ENCODE assay signal across 8 cellular contexts in the genomic region with DNA sequence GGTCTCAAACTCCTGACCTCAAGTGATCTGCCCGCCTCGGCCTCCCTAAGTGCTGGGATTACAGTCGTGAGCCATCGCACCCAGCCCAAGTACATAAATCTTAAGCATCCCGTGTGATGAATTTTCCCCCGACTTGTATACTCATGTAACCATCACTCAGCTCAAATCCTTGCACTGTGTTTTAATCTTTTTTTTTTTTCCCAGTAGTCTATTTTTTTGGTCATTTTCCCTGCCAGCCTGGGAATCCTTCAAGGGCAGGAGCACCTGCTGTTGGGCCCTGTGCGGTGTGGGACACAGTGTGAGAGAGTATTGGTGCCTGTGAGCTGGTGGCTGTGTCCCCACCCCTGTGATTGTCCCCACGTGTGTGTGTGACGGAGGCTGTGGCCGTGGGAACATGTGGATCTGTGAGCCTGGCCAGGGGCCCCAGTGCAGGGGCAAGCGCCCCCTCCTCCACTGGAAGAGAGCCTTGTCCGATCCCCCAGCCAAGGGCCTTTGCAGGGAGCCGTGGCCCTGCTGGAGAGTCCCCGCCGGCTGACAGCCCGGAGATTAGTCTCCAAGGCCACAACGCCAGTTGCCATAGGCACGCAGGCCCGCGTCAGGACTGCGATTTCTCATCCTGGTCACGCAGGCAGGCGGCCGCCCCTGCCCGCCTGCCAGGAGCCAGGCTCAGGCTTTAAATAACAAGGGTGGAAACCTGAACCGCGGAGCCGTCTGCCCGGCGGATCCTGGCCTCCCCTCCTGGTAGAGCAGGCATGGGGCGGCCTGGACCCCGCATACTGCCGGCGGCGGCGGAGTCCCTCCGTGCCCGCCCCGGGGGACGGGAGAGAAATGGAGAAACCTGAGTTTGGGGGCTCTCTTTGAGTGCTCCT. TPM values are rescaled to one million over a fixed set of nuclear protein-coding genes. Genes with fewer than 3 reads are reported as not detected.
DNase-seq lines count a peak whose midpoint lies in the region; ATAC-seq and TF ChIP-seq lines count a peak whose summit lies in the region.

No MANE protein-coding gene starts in this region.

- no TSS peak for BruUV-seq in OCI-LY7 (replicated peaks; lab: Mats Ljungman, UMichigan)

- no peaks in the 10 kb centered on the region for H3K9me3 ChIP-seq in endodermal cell (ENCODE audit: control insufficient read depth, low read length)
- no peaks in the 10 kb centered on the region for H3K9me3 ChIP-seq in lung (ENCODE audit: control insufficient read depth in 2 of 2, insufficient read depth in 1 of 2, low read length in 1 of 2)
- no peaks in the 10 kb centered on the region for H3K9me3 ChIP-seq in testis
- no peaks in the 10 kb centered on the region for H3K9me3 ChIP-seq in OCI-LY7 (ENCODE audit: low read length)

- CTCF ChIA-PET in OCI-LY7 (lab: Charles Lee; ENCODE audit: unreplicated experiment) = no interaction called here

- no peak overlapping the region for H3K9ac ChIP-seq in endodermal cell (ENCODE audit: extremely low read depth, low read length, poor library complexity, severe bottlenecking)

- H3K36me3 ChIP-seq in endodermal cell (ENCODE audit: control insufficient read depth, insufficient read depth, low read length) (peaks cover 9% of the 10 kb centered on the region), lung (ENCODE audit: control insufficient read depth in 2 of 2, insufficient read depth in 2 of 2, low read length in 2 of 2) (no peaks in the 10 kb centered on the region), testis (ENCODE audit: low read depth, missing control alignments) (no peaks in the 10 kb centered on the region), OCI-LY7 (ENCODE audit: insufficient read depth, low read length) (no peaks in the 10 kb centered on the region)

- POLR2A ChIA-PET in OCI-LY7 (lab: Charles Lee) = interaction anchor here (0.7 kb wide), 1 partner anchor 26 kb away, joined by 5 read pairs; no protein-coding TSS in a partner anchor

- H3K27ac Mint-ChIP-seq in endodermal cell = no peak overlapping the region

- no peak for TF ChIP-seq POLR2A in testis (IDR thresholded peaks at IDR 0.05)

- TF ChIP-seq CTCF in endodermal cell (conservative IDR thresholded peaks at IDR 0.05) (no peak), lung (IDR thresholded peaks at IDR 0.05; ENCODE audit: control extremely low read depth, extremely low read depth) (no peak), testis (IDR thresholded peaks at IDR 0.05) (no peak), OCI-LY7 (conservative IDR thresholded peaks at IDR 0.05; ENCODE audit: low read length) (no peak)

- H3K36me3 Mint-ChIP-seq in endodermal cell (ENCODE audit: low read depth) = peaks cover 14% of the 10 kb centered on the region

- no peaks in the 10 kb centered on the region for H3K79me2 ChIP-seq in OCI-LY7 (ENCODE audit: insufficient read depth, low read depth, low read length)

- no peaks in the 10 kb centered on the region for H3K4me1 ChIP-seq in endodermal cell (ENCODE audit: control insufficient read depth, insufficient read depth, low read length)
- H3K4me1 ChIP-seq in lung (ENCODE audit: control insufficient read depth in 2 of 2, insufficient read depth in 2 of 2, low read length in 2 of 2) = peaks cover 14 to 15% of the 10 kb centered on the region in 2 donors
- H3K4me1 ChIP-seq in testis = peaks cover 53% of the 10 kb centered on the region
- peaks cover 28% of the 10 kb centered on the region for H3K4me1 ChIP-seq in OCI-LY7 (ENCODE audit: insufficient read depth, low read length, poor library complexity, severe bottlenecking)

- H3K27me3 Mint-ChIP-seq in endodermal cell (ENCODE audit: insufficient read depth) = no peaks in the 10 kb centered on the region

- H3K9me2 ChIP-seq in OCI-LY7 (ENCODE audit: insufficient read depth, low read length) = no peaks in the 10 kb centered on the region

- 64 to 76% methylated on average over 31 to 40 of the region's 40 CpGs for WGBS in endodermal cell (ENCODE audit: insufficient coverage in 1 of 2, insufficient read length in 1 of 2), 2 experiments
- 17 to 25% methylated on average over 40 of the region's 40 CpGs for WGBS in lung, 2 donors
- 15 to 50% methylated on average over 16 to 25 of the region's 40 CpGs for WGBS in testis, 2 donors

- H3K4me3 ChIP-seq in endodermal cell (ENCODE audit: low read length) (no peak overlapping the region), lung (peak overlapping the region; percentile 32), testis (peak overlapping the region; percentile 20 to 30), OCI-LY7 (ENCODE audit: low read depth, low read length, poor library complexity, severe bottlenecking) (no peak overlapping the region)

- H2AFZ ChIP-seq in OCI-LY7 (ENCODE audit: low read length) = no peak overlapping the region

- no peaks in the 10 kb centered on the region for H3K9me3 Mint-ChIP-seq in endodermal cell

- no peaks in the 10 kb centered on the region for H4K20me1 ChIP-seq in OCI-LY7 (ENCODE audit: insufficient read depth, low read length)

- peak; percentile 16 for ATAC-seq in lung (ENCODE audit: insufficient read depth, low FRiP score)
- no peak for ATAC-seq in HG03457 (IDR thresholded peaks at IDR 0.05; ENCODE audit: unreplicated experiment)

- H3K4me2 ChIP-seq in OCI-LY7 (ENCODE audit: low read length) = no peak overlapping the region

- intact Hi-C loops in testis (cut with DNase I; ENCODE audit: low total_unique reads) (no loop called here), OCI-LY7 (cut with micrococcal nuclease; ENCODE audit: unreplicated experiment) (no loop called here)

- H3K4me3 Mint-ChIP-seq in endodermal cell = no peak overlapping the region

- H3K27me3 ChIP-seq in endodermal cell (ENCODE audit: control insufficient read depth, insufficient read depth, low read length, poor library complexity, severe bottlenecking) = no peaks in the 10 kb centered on the region
- H3K27me3 ChIP-seq in lung (ENCODE audit: control insufficient read depth, insufficient read depth) = no peaks in the 10 kb centered on the region
- no peaks in the 10 kb centered on the region for H3K27me3 ChIP-seq in testis

- H3K4me1 Mint-ChIP-seq in endodermal cell = peaks cover 10% of the 10 kb centered on the region

- H3K27ac ChIP-seq in endodermal cell (ENCODE audit: low read depth, low read length) (peak overlapping the region; percentile 97), lung (ENCODE audit: low read depth in 1 of 2, low read length in 1 of 2) (peak overlapping the region; percentile 99), testis (peak overlapping the region; percentile 92 to 97), OCI-LY7 (ENCODE audit: low read depth, low read length, poor library complexity, severe bottlenecking) (no peak overlapping the region)

- DNase-seq in DMS79 (lab: John Stamatoyannopoulos, UW) (peak; percentile 61), NCI-H526 treated with DMSO at 0.1 percent for 48 hours (lab: John Stamatoyannopoulos, UW) (peak; percentile 73), endodermal cell (peak; percentile 88), lung (ENCODE audit: low spot score) (peak; percentile 64), testis (peak; percentile 92), OCI-LY7 (ENCODE audit: low spot score) (no peak), NCI-H446 treated with DMSO at 0.1 percent for 48 hours (lab: John Stamatoyannopoulos, UW) (no peak)

RNA-seq across cellular contexts. Expression of a gene that starts 26.5 kb away (rescaled TPM):
- total RNA-seq in endodermal cell (10 to 100 TPM; 54.8 to 84.4 TPM), lung (10 to 100 TPM; 14.4 to 24.1 TPM), testis (10 to 100 TPM; 22.4 to 24.7 TPM), OCI-LY7 (2022) (29.7 and 34.3 TPM in 2 replicates)
- 54.6 TPM for polyA plus RNA-seq in endodermal cell (2013, experiment 1 of 2)
- polyA plus RNA-seq in endodermal cell (2013, experiment 2 of 2) = 54.2 TPM
- polyA plus RNA-seq in lung (10 to 100 TPM in 1 of 2 donors, 1 to 10 TPM in 1; 9.3 to 20.0 TPM), testis (ENCODE audit: insufficient read depth, low read depth, low replicate concordance) (15.1 TPM)
- 4.2 and 4.4 TPM in 2 replicates for total RNA-seq in OCI-LY7 (2014; rRNA removed; shearing (Covaris generic))

Comparison
In these comparisons a context has a peak if more than half of its experiments do, and no peak if none do; other contexts are left out.
1. DNase-seq: peak in DMS79 (single experiment), NCI-H526 treated with DMSO at 0.1 percent for 48 hours (single experiment), endodermal cell (single experiment), lung (single experiment) and testis (single experiment); none in OCI-LY7 (single experiment) and NCI-H446 treated with DMSO at 0.1 percent for 48 hours (single experiment).
2. H3K4me3 ChIP-seq: peak in lung (single experiment) and testis (2 of 2); none in endodermal cell (single experiment) and OCI-LY7 (single experiment).